8 cellular contexts compared by ENCODE assay signal in the genomic region with DNA sequence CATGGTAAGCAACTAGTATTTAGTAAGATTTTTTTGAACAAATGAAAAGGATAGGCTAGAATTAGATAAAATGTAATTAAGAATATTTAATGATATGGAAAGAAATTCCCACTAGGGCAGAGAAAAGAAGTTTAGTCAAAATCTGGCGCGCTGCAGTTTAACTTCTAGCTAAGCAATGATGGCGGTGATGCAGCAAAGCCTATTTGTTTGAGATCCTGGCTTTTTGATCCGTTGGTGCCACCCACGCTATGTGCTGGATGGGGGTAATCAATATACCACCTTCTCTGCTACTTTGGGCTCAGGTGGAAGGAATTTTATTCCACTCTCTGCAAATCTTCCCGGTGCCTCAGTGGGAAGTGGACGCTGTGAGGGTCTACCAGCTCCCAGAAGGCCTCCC. TPM values are rescaled to one million over a fixed set of nuclear protein-coding genes. Genes with fewer than 3 reads are reported as not detected.
DNase-seq lines count a peak whose midpoint lies in the region; ATAC-seq and TF ChIP-seq lines count a peak whose summit lies in the region.

No MANE protein-coding gene starts in this region.

- TF ChIP-seq POLR2A in body of pancreas (IDR thresholded peaks at IDR 0.05) = no peak
- TF ChIP-seq POLR2A in upper lobe of left lung (IDR thresholded peaks at IDR 0.05) = no peak

- no peak for ATAC-seq in left cardiac atrium
- no peak for ATAC-seq in body of pancreas
- no peak for ATAC-seq in lung (ENCODE audit: insufficient read depth, low FRiP score)
- no peak for ATAC-seq in upper lobe of left lung (ENCODE audit: low FRiP score in 2 of 2)

- H3K27me3 ChIP-seq in cardiac muscle cell = peaks cover 18% of the 10 kb centered on the region
- no peaks in the 10 kb centered on the region for H3K27me3 ChIP-seq in body of pancreas
- H3K27me3 ChIP-seq in lung (ENCODE audit: control insufficient read depth, insufficient read depth) = no peaks in the 10 kb centered on the region
- H3K27me3 ChIP-seq in upper lobe of left lung = no peaks in the 10 kb centered on the region

- WGBS in body of pancreas, 2 donors = 42 to 56% methylated on average over 7 of the region's 7 CpGs
- WGBS in lung, 2 donors = 45 to 48% methylated on average over 7 of the region's 7 CpGs
- 54 to 57% methylated on average over 7 of the region's 7 CpGs for WGBS in upper lobe of left lung, 2 donors

- intact Hi-C loops in left cardiac atrium (cut with DNase I) (no loop called here), body of pancreas (cut with DNase I) (no loop called here)

- peak in 1 of 2 donors; percentile 2 for DNase-seq in cardiac muscle cell (ENCODE audit: low read depth in 1 of 2, low spot score in 1 of 2)
- DNase-seq in left cardiac atrium = no peak
- DNase-seq in body of pancreas = no peak
- no peak for DNase-seq in lung (ENCODE audit: low spot score)
- DNase-seq in upper lobe of left lung = no peak
- DNase-seq in medulla oblongata (ENCODE audit: extremely low spot score) = no peak
- DNase-seq in glomerular visceral epithelial cell (ENCODE audit: extremely low spot score) = no peak
- no peak for DNase-seq in kidney tubule cell (ENCODE audit: low spot score)

- H3K27ac ChIP-seq in cardiac muscle cell = no peak overlapping the region
- peak overlapping the region in 2 of 4 donors; percentile 39 to 50 for H3K27ac ChIP-seq in body of pancreas
- H3K27ac ChIP-seq in lung (ENCODE audit: low read depth in 1 of 2, low read length in 1 of 2) = no peak overlapping the region
- no peak overlapping the region for H3K27ac ChIP-seq in upper lobe of left lung

- H3K4me1 ChIP-seq in cardiac muscle cell (ENCODE audit: low read depth) = no peaks in the 10 kb centered on the region
- H3K4me1 ChIP-seq in body of pancreas = peaks cover 13% of the 10 kb centered on the region
- H3K4me1 ChIP-seq in lung (ENCODE audit: control insufficient read depth in 2 of 2, insufficient read depth in 2 of 2, low read length in 2 of 2) = peaks cover 4 to 5% of the 10 kb centered on the region in 2 donors
- peaks cover 3 to 10% (median 8%) of the 10 kb centered on the region in 4 donors for H3K4me1 ChIP-seq in upper lobe of left lung

- H3K9me3 ChIP-seq in cardiac muscle cell (ENCODE audit: low read depth) (no peaks in the 10 kb centered on the region), body of pancreas (no peaks in the 10 kb centered on the region), lung (ENCODE audit: control insufficient read depth in 2 of 2, insufficient read depth in 1 of 2, low read length in 1 of 2) (no peaks in the 10 kb centered on the region), upper lobe of left lung (no peaks in the 10 kb centered on the region)

- H3K36me3 ChIP-seq in cardiac muscle cell (no peaks in the 10 kb centered on the region), body of pancreas (replicated peaks in 1 of 2; ENCODE audit: insufficient read depth in 1 of 2, low read depth in 2 of 2) (no peaks in the 10 kb centered on the region), lung (ENCODE audit: control insufficient read depth in 2 of 2, insufficient read depth in 2 of 2, low read length in 2 of 2) (no peaks in the 10 kb centered on the region), upper lobe of left lung (no peaks in the 10 kb centered on the region)

- H3K4me3 ChIP-seq in cardiac muscle cell (peak overlapping the region; percentile 55), body of pancreas (peak overlapping the region; percentile 20 to 33), lung (peak overlapping the region; percentile 75), upper lobe of left lung (peak overlapping the region; percentile 50 to 62 (median 55))

- no peak for TF ChIP-seq CTCF in cardiac muscle cell (IDR thresholded peaks at IDR 0.05; ENCODE audit: low read depth, low read length)
- no peak for TF ChIP-seq CTCF in body of pancreas (IDR thresholded peaks at IDR 0.05)
- no peak for TF ChIP-seq CTCF in lung (IDR thresholded peaks at IDR 0.05; ENCODE audit: control extremely low read depth, extremely low read depth)
- no peak for TF ChIP-seq CTCF in upper lobe of left lung (IDR thresholded peaks at IDR 0.05)

- TF ChIP-seq EP300 in upper lobe of left lung (IDR thresholded peaks at IDR 0.05) = no peak

RNA-seq across cellular contexts. Expression of a gene that starts 0.4 kb away (rescaled TPM):
- total RNA-seq in cardiac muscle cell (1.5 and 1.6 TPM in 2 replicates), left cardiac atrium (1 to 10 TPM; 2.7 to 3.7 TPM), body of pancreas (1 to 10 TPM; 2.6 to 3.0 TPM), lung (10 to 100 TPM in 1 of 2 donors, 1 to 10 TPM in 1; 2.4 to 11.3 TPM), upper lobe of left lung (1 to 10 TPM; 1.0 to 4.5 (median 1.6) TPM)
- polyA plus RNA-seq in cardiac muscle cell (1.1 and 1.4 TPM in 2 replicates), lung (under 1 TPM; 0.34 to 0.41 TPM)
